ENCODE assay signal across 1 cellular context in genomic region chr19:49458567-49458903, GRCh38.
TF ChIP-seq lines count a peak whose summit lies in the region.

No MANE protein-coding gene starts in this region.

TF ChIP-seq in H1, 55 proteins besides CTCF, POLR2A, EP300 and RAD21:
- TF ChIP-seq RNF2 (IDR thresholded peaks at IDR 0.05; ENCODE audit: borderline replicate concordance, low read depth, low read length, missing control alignments, poor library complexity, severe bottlenecking) (no peak), RXRA (IDR thresholded peaks at IDR 0.05; ENCODE audit: insufficient read depth, low read depth, low read length) (no peak), SIN3A (conservative IDR thresholded peaks at IDR 0.05 in 1 of 2, IDR thresholded peaks at IDR 0.05 in 1 of 2; ENCODE audit: low read depth in 1 of 2, low read length in 2 of 2) (no peak), KDM4A (IDR thresholded peaks at IDR 0.05; ENCODE audit: low read depth, low read length, severe bottlenecking) (no peak), JUND (IDR thresholded peaks at IDR 0.05; ENCODE audit: low read length) (no peak), MAFK (IDR thresholded peaks at IDR 0.05; ENCODE audit: low read depth, low read length) (no peak)
